ENCODE assay signal across 1 cellular context in the genomic region with DNA sequence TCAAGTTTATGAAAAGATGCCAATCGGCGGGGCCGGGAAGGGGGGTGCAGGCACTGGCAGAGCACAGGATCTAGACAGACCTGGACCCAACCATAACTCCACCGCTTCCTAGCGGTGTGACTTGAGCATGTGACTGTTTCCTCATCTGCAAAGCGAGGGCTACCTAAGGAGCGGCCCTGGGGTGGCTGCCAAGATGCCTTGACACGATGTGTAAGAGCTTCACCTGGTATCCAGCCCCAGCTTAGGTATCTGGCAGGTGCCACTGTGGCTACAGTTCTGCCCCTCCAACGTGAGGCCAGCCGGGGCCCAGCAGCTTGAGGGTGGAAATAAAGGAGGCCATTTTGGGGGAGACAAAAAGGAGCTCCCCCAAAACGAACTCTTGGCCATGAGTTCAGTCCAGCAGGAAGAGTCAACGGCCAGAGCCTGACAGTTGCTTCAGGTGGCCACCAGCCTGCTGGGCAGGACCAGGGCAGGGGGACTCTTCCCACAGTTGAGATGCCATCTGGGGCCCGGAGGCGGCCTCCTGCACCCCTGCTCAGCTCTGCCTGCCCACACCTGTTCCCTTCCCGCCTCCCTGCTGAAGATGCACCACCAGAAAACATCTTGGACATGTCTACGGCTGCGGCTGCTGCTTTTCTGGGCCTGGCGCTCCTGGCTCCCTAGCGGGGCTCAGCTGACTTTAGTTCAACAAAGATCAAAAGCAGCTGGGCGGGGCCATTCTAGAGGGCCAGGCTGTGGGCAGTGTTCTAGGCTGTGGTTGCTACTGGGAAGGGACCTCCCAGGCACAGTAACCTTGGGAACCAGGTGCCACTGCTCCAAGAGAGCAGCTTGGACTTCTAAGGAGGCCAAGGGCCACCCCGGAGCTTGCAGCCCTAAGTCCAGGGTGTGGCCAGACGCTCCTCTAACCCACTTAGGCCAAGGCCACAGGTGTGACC.
TF ChIP-seq lines count a peak whose summit lies in the region.

No MANE protein-coding gene starts in this region.

TF ChIP-seq in HepG2, 621 proteins besides CTCF, POLR2A, EP300 and RAD21 (continued from another document):
- TF ChIP-seq ZBTB7A (CRISPR knock-in tag; IDR thresholded peaks at IDR 0.05), result no peak
- TF ChIP-seq ZNF264 (CRISPR knock-in tag; IDR thresholded peaks at IDR 0.05), result peak; percentile 71; the same call in 1 of the 2 replicates
- no peak for TF ChIP-seq ZFYVE20 (CRISPR knock-in tag; IDR thresholded peaks at IDR 0.05; ENCODE audit: borderline replicate concordance, low read depth)
- TF ChIP-seq, protein P1, sequence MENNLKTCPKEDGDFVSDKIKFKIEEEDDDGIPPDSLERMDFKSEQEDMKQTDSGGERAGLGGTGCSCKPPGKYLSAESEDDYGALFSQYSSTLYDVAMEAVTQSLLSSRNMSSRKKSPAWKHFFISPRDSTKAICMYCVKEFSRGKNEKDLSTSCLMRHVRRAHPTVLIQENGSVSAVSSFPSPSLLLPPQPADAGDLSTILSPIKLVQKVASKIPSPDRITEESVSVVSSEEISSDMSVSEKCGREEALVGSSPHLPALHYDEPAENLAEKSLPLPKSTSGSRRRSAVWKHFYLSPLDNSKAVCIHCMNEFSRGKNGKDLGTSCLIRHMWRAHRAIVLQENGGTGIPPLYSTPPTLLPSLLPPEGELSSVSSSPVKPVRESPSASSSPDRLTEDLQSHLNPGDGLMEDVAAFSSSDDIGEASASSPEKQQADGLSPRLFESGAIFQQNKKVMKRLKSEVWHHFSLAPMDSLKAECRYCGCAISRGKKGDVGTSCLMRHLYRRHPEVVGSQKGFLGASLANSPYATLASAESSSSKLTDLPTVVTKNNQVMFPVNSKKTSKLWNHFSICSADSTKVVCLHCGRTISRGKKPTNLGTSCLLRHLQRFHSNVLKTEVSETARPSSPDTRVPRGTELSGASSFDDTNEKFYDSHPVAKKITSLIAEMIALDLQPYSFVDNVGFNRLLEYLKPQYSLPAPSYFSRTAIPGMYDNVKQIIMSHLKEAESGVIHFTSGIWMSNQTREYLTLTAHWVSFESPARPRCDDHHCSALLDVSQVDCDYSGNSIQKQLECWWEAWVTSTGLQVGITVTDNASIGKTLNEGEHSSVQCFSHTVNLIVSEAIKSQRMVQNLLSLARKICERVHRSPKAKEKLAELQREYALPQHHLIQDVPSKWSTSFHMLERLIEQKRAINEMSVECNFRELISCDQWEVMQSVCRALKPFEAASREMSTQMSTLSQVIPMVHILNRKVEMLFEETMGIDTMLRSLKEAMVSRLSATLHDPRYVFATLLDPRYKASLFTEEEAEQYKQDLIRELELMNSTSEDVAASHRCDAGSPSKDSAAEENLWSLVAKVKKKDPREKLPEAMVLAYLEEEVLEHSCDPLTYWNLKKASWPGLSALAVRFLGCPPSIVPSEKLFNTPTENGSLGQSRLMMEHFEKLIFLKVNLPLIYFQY (CRISPR knock-in tag; IDR thresholded peaks at IDR 0.05; ENCODE audit: borderline replicate concordance), result 0 out of 2 replicates have a peak, but pooled peaks have one; percentile 73
- TF ChIP-seq HES4 (CRISPR knock-in tag; IDR thresholded peaks at IDR 0.05; ENCODE audit: borderline replicate concordance), result 0 out of 2 replicates have a peak, but pooled peaks have one; percentile 60
- peak; percentile 56; the same call in 1 of the 2 replicates for TF ChIP-seq KDM5B (CRISPR knock-in tag; IDR thresholded peaks at IDR 0.05; ENCODE audit: borderline replicate concordance)
- TF ChIP-seq TSC22D2 (CRISPR knock-in tag; IDR thresholded peaks at IDR 0.05; ENCODE audit: borderline replicate concordance), result peak; percentile 20; the same call in 1 of the 2 replicates
- TF ChIP-seq RFX3 (CRISPR knock-in tag; IDR thresholded peaks at IDR 0.05), result peak; percentile 71
